In genomic region chr3:147521646-147522045, GRCh38 we compare ENCODE assay signal across 1 cellular context.
TF ChIP-seq lines count a peak whose summit lies in the region.

No MANE protein-coding gene starts in this region.

TF ChIP-seq in HCT116, 20 proteins besides CTCF, POLR2A, EP300 and RAD21 (continued from another document):
- TF ChIP-seq REST (IDR thresholded peaks at IDR 0.05; ENCODE audit: low read depth) (no peak), SP1 (IDR thresholded peaks at IDR 0.05; ENCODE audit: low read depth) (no peak), YY1 (IDR thresholded peaks at IDR 0.05; ENCODE audit: extremely low read depth, insufficient replicate concordance, low read depth, low read length) (no peak), SRF (IDR thresholded peaks at IDR 0.05; ENCODE audit: low read depth) (no peak), ATF3 (IDR thresholded peaks at IDR 0.05) (no peak)
